8 cellular contexts compared by ENCODE assay signal in genomic region chr7:116180302-116180701, GRCh38.
DNase-seq lines count a peak whose midpoint lies in the region; ATAC-seq, FAIRE-seq and TF ChIP-seq lines count a peak whose summit lies in the region.

No MANE protein-coding gene starts in this region.

- ATAC-seq in GM19397 (IDR thresholded peaks at IDR 0.05; ENCODE audit: unreplicated experiment) (peak; percentile 64), HG03432 (IDR thresholded peaks at IDR 0.05; ENCODE audit: unreplicated experiment) (peak; percentile 92)

- H3K27ac ChIP-seq in coronary artery = no peak overlapping the region

- H3K4me3 ChIP-seq in coronary artery = no peak overlapping the region

- peak; percentile 78 for FAIRE-seq in RCC 7860 (lab: Jason Lieb, UNC)

- DNase-seq in SIG-M5 treated with dmso at 0.1 percent for 504 hours (lab: John Stamatoyannopoulos, UW; ENCODE audit: unreplicated experiment) (peak; percentile 55), SIG-M5 (lab: John Stamatoyannopoulos, UW) (no peak), RCC 7860 (ENCODE audit: low spot score) (peak; percentile 58), coronary artery (ENCODE audit: low spot score) (no peak), medulla oblongata (ENCODE audit: extremely low spot score) (peak; percentile 41), NCI-H2227 (lab: John Stamatoyannopoulos, UW; ENCODE audit: unreplicated experiment) (no peak)

- peak; percentile 46 for TF ChIP-seq CTCF in coronary artery (IDR thresholded peaks at IDR 0.05)

Comparison
In these comparisons a context has a peak if more than half of its experiments do, and no peak if none do; other contexts are left out.
1. DNase-seq: peak in SIG-M5 treated with dmso at 0.1 percent for 504 hours (single experiment), RCC 7860 (single experiment) and medulla oblongata (single experiment); none in SIG-M5 (single experiment), coronary artery (single experiment) and NCI-H2227 (single experiment).